Comparison of ENCODE assay signal across 9 cellular contexts in genomic region chr16:90019201-90019542, GRCh38. TPM values are rescaled to one million over a fixed set of nuclear protein-coding genes. Genes with fewer than 3 reads are reported as not detected.
DNase-seq lines count a peak whose midpoint lies in the region; ATAC-seq and TF ChIP-seq lines count a peak whose summit lies in the region.
"Had no signal": no experiment of that assay in that cellular context is flagged by ENCODE, and none has a peak within 500 bp of the region (broad histone marks: within the 10 kb centered on the region; RNA-seq: fewer than 3 reads in every experiment).

Gene DBNDD1 (minus strand): TSS chr16:90019456. CDS start chr16:90019341, 115 bp downstream.

- H3K27me3 ChIP-seq in HCT116 (ENCODE audit: insufficient read depth, low read length) (no peaks in the 10 kb centered on the region), hepatocyte (no peaks in the 10 kb centered on the region), skeletal muscle tissue (ENCODE audit: control insufficient read depth in 3 of 3, insufficient read depth in 3 of 3, low read length in 3 of 3) (no peaks in the 10 kb centered on the region)

- peak within 1 kb of the TSS; percentile 94 for H3K4me2 ChIP-seq in HCT116 (ENCODE audit: low read length)
- H3K4me2 ChIP-seq in hepatocyte: peak within 1 kb of the TSS; percentile 100

- no peaks in the 10 kb centered on the region for H3K9me3 ChIP-seq in HCT116 (ENCODE audit: control insufficient read depth in 1 of 2, insufficient read depth in 1 of 2, low read depth in 1 of 2, low read length in 2 of 2)
- no peaks in the 10 kb centered on the region for H3K9me3 ChIP-seq in hepatocyte (ENCODE audit: low read depth)
- H3K9me3 ChIP-seq in skeletal muscle tissue (ENCODE audit: control insufficient read depth in 3 of 3, low read length in 3 of 3): no peaks in the 10 kb centered on the region

- H3K36me3 ChIP-seq in HCT116 (ENCODE audit: control insufficient read depth in 1 of 2, insufficient read depth in 2 of 2, low read length in 2 of 2): peaks cover 7 to 9% of the 10 kb centered on the region in 2 experiments; a peak in 1 of 4 replicates
- no peaks in the 10 kb centered on the region for H3K36me3 ChIP-seq in hepatocyte (replicated peaks; ENCODE audit: insufficient read depth, low read depth)
- no peaks in the 10 kb centered on the region for H3K36me3 ChIP-seq in skeletal muscle tissue (ENCODE audit: control insufficient read depth in 3 of 3, insufficient read depth in 3 of 3, low read length in 3 of 3)

- RAD21 ChIA-PET in HCT116 (lab: Charles Lee; ENCODE audit: low non-redundant PET in 1 of 2, low total read pairs in 2 of 2, uncharacterized antibody in 2 of 2, unreplicated experiment in 2 of 2): interaction anchor here in 1 of 2 experiments (0.6 kb wide), 1 partner anchor 86 kb away, joined by 3 read pairs; no protein-coding TSS in a partner anchor

- no TSS peak for BruUV-seq in HCT116 (replicated peaks; lab: Mats Ljungman, UMichigan)

- peak within 1 kb of the TSS; percentile 62 for H3K4me3 Mint-ChIP-seq in activated CD8-positive, alpha-beta T cell treated with anti-CD3 and anti-CD28 coated beads for 36 hours

- no peak for TF ChIP-seq CTCF in HCT116 (IDR thresholded peaks at IDR 0.05 in 2 of 3, conservative IDR thresholded peaks at IDR 0.05 in 1 of 3; ENCODE audit: borderline replicate concordance in 1 of 3, insufficient read depth in 1 of 3, low read depth in 2 of 3, low read length in 2 of 3)
- TF ChIP-seq CTCF in activated CD8-positive, alpha-beta T cell treated with anti-CD3 and anti-CD28 coated beads for 36 hours (IDR thresholded peaks at IDR 0.05): no peak
- no peak for TF ChIP-seq CTCF in hepatocyte (IDR thresholded peaks at IDR 0.05; ENCODE audit: poor library complexity)

- WGBS in hepatocyte (ENCODE audit: low lambda C conversion rate, missing lambda C conversion rate): 0% methylated on average over 3 of the region's 49 CpGs

- peaks cover 66% of the 10 kb centered on the region for H3K79me2 ChIP-seq in HCT116 (ENCODE audit: insufficient read depth, low read length)
- H3K79me2 ChIP-seq in hepatocyte: peaks cover 2% of the 10 kb centered on the region

- H3K4me1 ChIP-seq in HCT116 (ENCODE audit: control insufficient read depth in 1 of 2, insufficient read depth in 2 of 2, low read length in 2 of 2) (peaks cover 32 to 45% of the 10 kb centered on the region in 2 experiments), hepatocyte (ENCODE audit: insufficient read depth) (peaks cover 9% of the 10 kb centered on the region), skeletal muscle tissue (ENCODE audit: control insufficient read depth in 3 of 3, insufficient read depth in 3 of 3, low read length in 3 of 3) (peaks cover 37 to 48% (median 43%) of the 10 kb centered on the region in 3 donors)

- H3K27ac ChIP-seq in HCT116 (ENCODE audit: low read depth, low read length) (peak within 1 kb of the TSS; percentile 78), hepatocyte (peak within 1 kb of the TSS; percentile 94), skeletal muscle tissue (ENCODE audit: low read depth, low read length) (peak within 1 kb of the TSS; percentile 64)

- intact Hi-C loops in HCT116 (cut with micrococcal nuclease): no loop called here
- intact Hi-C loops in activated CD8-positive, alpha-beta T cell treated with anti-CD3 and anti-CD28 coated beads for 36 hours (cut with micrococcal nuclease): no loop called here

- no peak for TF ChIP-seq POLR2A in HCT116 (IDR thresholded peaks at IDR 0.05; ENCODE audit: borderline replicate concordance, extremely low read depth, insufficient read depth, insufficient read length)

- TF ChIP-seq RAD21 in HCT116 (IDR thresholded peaks at IDR 0.05; ENCODE audit: low read depth): no peak

- CTCF ChIA-PET in HCT116 (lab: Charles Lee): interaction anchor here (0.6 to 0.9 kb wide), 3 partner anchors 19 to 146 kb away, joined by 3 to 4 read pairs (median 3); partner anchors contain the start of gene TCF25
- CTCF ChIA-PET in activated CD8-positive, alpha-beta T cell treated with anti-CD3 and anti-CD28 coated beads for 36 hours (lab: Charles Lee): interaction anchor here (1.1 to 1.8 kb wide), 2 partner anchors 18 to 19 kb away, joined by 3 to 5 read pairs; no protein-coding TSS in a partner anchor

- H4K20me1 ChIP-seq in HCT116 (ENCODE audit: insufficient read depth) (no peaks in the 10 kb centered on the region), hepatocyte (ENCODE audit: insufficient read depth, poor library complexity, severe bottlenecking) (no peaks in the 10 kb centered on the region)

- H3K4me3 ChIP-seq in HCT116 (replicated peaks in 1 of 2; ENCODE audit: low read depth in 1 of 2, low read length in 2 of 2): peak within 1 kb of the TSS; percentile 66 to 85
- peak within 1 kb of the TSS; percentile 97 for H3K4me3 ChIP-seq in hepatocyte
- H3K4me3 ChIP-seq in skeletal muscle tissue (ENCODE audit: low read length in 3 of 3): peak within 1 kb of the TSS; percentile 61 to 69 (median 63)

- H3K27ac Mint-ChIP-seq in activated CD8-positive, alpha-beta T cell treated with anti-CD3 and anti-CD28 coated beads for 36 hours: no peak within 1 kb of the TSS

- H3K9me3 Mint-ChIP-seq in activated CD8-positive, alpha-beta T cell treated with anti-CD3 and anti-CD28 coated beads for 36 hours: peaks cover 4% of the 10 kb centered on the region

- H3K36me3 Mint-ChIP-seq in activated CD8-positive, alpha-beta T cell treated with anti-CD3 and anti-CD28 coated beads for 36 hours (ENCODE audit: low read depth): peaks cover 2% of the 10 kb centered on the region

- peak within 1 kb of the TSS; percentile 10 for H2AFZ ChIP-seq in HCT116 (ENCODE audit: low read depth, low read length, poor library complexity, severe bottlenecking)
- H2AFZ ChIP-seq in hepatocyte: peak within 1 kb of the TSS; percentile 97

- H3K9me2 ChIP-seq in HCT116 (ENCODE audit: insufficient read depth) (no peaks in the 10 kb centered on the region), hepatocyte (replicated peaks; ENCODE audit: insufficient read depth) (no peaks in the 10 kb centered on the region)

- peaks cover 11% of the 10 kb centered on the region for H3K4me1 Mint-ChIP-seq in activated CD8-positive, alpha-beta T cell treated with anti-CD3 and anti-CD28 coated beads for 36 hours (ENCODE audit: low read depth)

- H3K9ac ChIP-seq in HCT116 (ENCODE audit: low read length) (peak within 1 kb of the TSS; percentile 91), skeletal muscle tissue (ENCODE audit: low read depth in 1 of 3, low read length in 3 of 3) (peak within 1 kb of the TSS; percentile 51 to 79 (median 73))

- DNase-seq in HCT116 (ENCODE audit: low read depth, low spot score) (no peak), hepatocyte (ENCODE audit: low spot score) (no peak), islet precursor cell (no peak), pons (ENCODE audit: low spot score) (no peak), 8988T (no peak), activated gamma-delta T cell treated with Interleukin-2 at 50 U/mL for 16 hours (no peak)
- no peak for DNase-seq in activated CD8-positive, alpha-beta T cell treated with anti-CD3 and anti-CD28 coated beads for 36 hours
- DNase-seq: KG1 had no signal

- POLR2A ChIA-PET in HCT116 (lab: Charles Lee): interaction anchor here (0.6 kb wide), 1 partner anchor 50 kb away, joined by 5 read pairs; no protein-coding TSS in a partner anchor
- POLR2A ChIA-PET in activated CD8-positive, alpha-beta T cell treated with anti-CD3 and anti-CD28 coated beads for 36 hours (lab: Charles Lee): no interaction called here

- H3K27me3 Mint-ChIP-seq in activated CD8-positive, alpha-beta T cell treated with anti-CD3 and anti-CD28 coated beads for 36 hours: peaks cover 7% of the 10 kb centered on the region

- ATAC-seq in HCT116: no peak
- no peak for ATAC-seq in activated CD8-positive, alpha-beta T cell treated with anti-CD3 and anti-CD28 coated beads for 36 hours

TF ChIP-seq in HCT116, 20 proteins besides CTCF, POLR2A, EP300 and RAD21:
- TF ChIP-seq ZFX (IDR thresholded peaks at IDR 0.05) (no peak), EZH2phosphoT487 (IDR thresholded peaks at IDR 0.05; ENCODE audit: borderline replicate concordance) (no peak), SRF (IDR thresholded peaks at IDR 0.05; ENCODE audit: low read depth) (no peak)

RNA-seq across cellular contexts. Expression of gene DBNDD1, which starts in this region (rescaled TPM):
- total RNA-seq in HCT116 (2021; ENCODE audit: unreplicated experiment) (60.2 TPM), hepatocyte (5.5 and 8.5 TPM in 2 replicates), skeletal muscle tissue (3.1 TPM)
- polyA plus RNA-seq in HCT116 (2012): 51.1 and 61.3 TPM in 2 replicates
- under 1 TPM; 0.52 to 0.96 TPM for total RNA-seq in activated CD8-positive, alpha-beta T cell treated with anti-CD3 and anti-CD28 coated beads for 36 hours
- 18.2 and 21.0 TPM in 2 replicates for polyA plus RNA-seq in hepatocyte
